In genomic region chr1:113389356-113389952, GRCh38 we compare ENCODE assay signal across 8 cellular contexts. TPM values are rescaled to one million over a fixed set of nuclear protein-coding genes. Genes with fewer than 3 reads are reported as not detected.
A peak's percentile ranks its signal among the peaks of the same experiment; 100 is the strongest.
DNase-seq lines count a peak whose midpoint lies in the region; ATAC-seq and TF ChIP-seq lines count a peak whose summit lies in the region.

No MANE protein-coding gene starts in this region.

- ATAC-seq in CD8-positive, alpha-beta T cell: no peak
- ATAC-seq in esophagus mucosa: no peak

- H3K27ac Mint-ChIP-seq in CD8-positive, alpha-beta T cell: peak overlapping the region; percentile 11
- H3K27ac Mint-ChIP-seq in neural progenitor cell: peak overlapping the region; percentile 16

- peak overlapping the region; percentile 97 for H3K4me3 ChIP-seq in CD8-positive, alpha-beta T cell (ENCODE audit: low read depth, low read length)
- H3K4me3 ChIP-seq in duodenal mucosa (ENCODE audit: low read depth in 1 of 2, low read length in 2 of 2) (peak overlapping the region; percentile 85 to 86), neural progenitor cell (peak overlapping the region; percentile 97)

- H3K9me3 Mint-ChIP-seq in CD8-positive, alpha-beta T cell: peaks cover 4% of the 10 kb centered on the region
- peaks cover 3% of the 10 kb centered on the region for H3K9me3 Mint-ChIP-seq in neural progenitor cell

- no peaks in the 10 kb centered on the region for H3K36me3 ChIP-seq in CD8-positive, alpha-beta T cell (ENCODE audit: insufficient read depth, low read length)
- no peaks in the 10 kb centered on the region for H3K36me3 ChIP-seq in duodenal mucosa (ENCODE audit: control insufficient read depth in 1 of 2, insufficient read depth in 2 of 2, low read length in 2 of 2)
- no peaks in the 10 kb centered on the region for H3K36me3 ChIP-seq in neural progenitor cell

- H3K4me1 Mint-ChIP-seq in CD8-positive, alpha-beta T cell (ENCODE audit: low read depth): peaks cover 24% of the 10 kb centered on the region
- H3K4me1 Mint-ChIP-seq in neural progenitor cell: peaks cover 26% of the 10 kb centered on the region

- peak in 1 of 7 experiments; percentile 11 for DNase-seq in CD8-positive, alpha-beta T cell
- peak; percentile 30 for DNase-seq in NCI-H526 treated with DMSO at 0.1 percent for 48 hours (lab: John Stamatoyannopoulos, UW)
- DNase-seq in neural progenitor cell (ENCODE audit: low spot score): no peak
- no peak for DNase-seq in GOT3 (lab: John Stamatoyannopoulos, UW)
- no peak for DNase-seq in NCI-H2081 treated with DMSO at 0.1 percent for 48 hours (lab: John Stamatoyannopoulos, UW)
- no peak for DNase-seq in GF-D8 (lab: John Stamatoyannopoulos, UW)

- H3K4me3 Mint-ChIP-seq in CD8-positive, alpha-beta T cell: peak overlapping the region; percentile 95
- H3K4me3 Mint-ChIP-seq in neural progenitor cell: peak overlapping the region; percentile 86

- H3K9ac ChIP-seq in duodenal mucosa (ENCODE audit: low read depth in 1 of 2, low read length in 2 of 2) (peak overlapping the region; percentile 74 to 77), neural progenitor cell (peak overlapping the region; percentile 20)

- H3K36me3 Mint-ChIP-seq in CD8-positive, alpha-beta T cell: peaks cover 3% of the 10 kb centered on the region
- no peaks in the 10 kb centered on the region for H3K36me3 Mint-ChIP-seq in neural progenitor cell

- peak overlapping the region; percentile 95 for H2AFZ ChIP-seq in neural progenitor cell (replicated peaks)

- POLR2A ChIA-PET in CD8-positive, alpha-beta T cell (lab: Charles Lee): no interaction called here

- H3K9me3 ChIP-seq in CD8-positive, alpha-beta T cell (ENCODE audit: low read length): no peaks in the 10 kb centered on the region
- H3K9me3 ChIP-seq in duodenal mucosa (ENCODE audit: control insufficient read depth in 1 of 2, low read length in 2 of 2): no peaks in the 10 kb centered on the region
- H3K9me3 ChIP-seq in neural progenitor cell (ENCODE audit: low read depth): no peaks in the 10 kb centered on the region

- peaks cover 12% of the 10 kb centered on the region for H3K27me3 Mint-ChIP-seq in CD8-positive, alpha-beta T cell (ENCODE audit: low read depth)
- peaks cover 17% of the 10 kb centered on the region for H3K27me3 Mint-ChIP-seq in neural progenitor cell (ENCODE audit: insufficient read depth, low read depth)

- intact Hi-C loops in CD8-positive, alpha-beta T cell (cut with DNase I, micrococcal nuclease): loop anchor here in 1 of 2 experiments (10.0 kb wide), 1 partner anchor 1395 kb away; the partner anchor contains the start of gene SIKE1

- peaks cover 13% of the 10 kb centered on the region for H3K4me1 ChIP-seq in CD8-positive, alpha-beta T cell (ENCODE audit: insufficient read depth, low read length)
- peaks cover 0 to 17% of the 10 kb centered on the region in 2 donors for H3K4me1 ChIP-seq in duodenal mucosa (ENCODE audit: control insufficient read depth in 1 of 2, insufficient read depth in 2 of 2, low read length in 2 of 2)
- H3K4me1 ChIP-seq in neural progenitor cell: peaks cover 8% of the 10 kb centered on the region

- H3K27ac ChIP-seq in CD8-positive, alpha-beta T cell (ENCODE audit: low read depth, low read length): peak overlapping the region; percentile 30
- H3K27ac ChIP-seq in duodenal mucosa (ENCODE audit: low read depth, low read length): peak overlapping the region; percentile 74
- H3K27ac ChIP-seq in neural progenitor cell: no peak overlapping the region

- peaks cover 27% of the 10 kb centered on the region for H4K20me1 ChIP-seq in neural progenitor cell (ENCODE audit: low read depth)

- H3K4me2 ChIP-seq in neural progenitor cell: peak overlapping the region; percentile 87

- no peak for TF ChIP-seq CTCF in CD8-positive, alpha-beta T cell (IDR thresholded peaks at IDR 0.05)
- TF ChIP-seq CTCF in neural progenitor cell (IDR thresholded peaks at IDR 0.05): no peak

- CTCF ChIA-PET in CD8-positive, alpha-beta T cell (lab: Charles Lee): interaction anchor here (1.0 to 1.1 kb wide), 2 partner anchors 32 to 673 kb away, joined by 3 to 4 read pairs; no protein-coding TSS in a partner anchor

- H3F3A ChIP-seq in neural progenitor cell (ENCODE audit: low read depth): peaks cover 15% of the 10 kb centered on the region

- no peaks in the 10 kb centered on the region for H3K27me3 ChIP-seq in CD8-positive, alpha-beta T cell (ENCODE audit: insufficient read depth, low read length)
- no peaks in the 10 kb centered on the region for H3K27me3 ChIP-seq in duodenal mucosa (ENCODE audit: control insufficient read depth in 1 of 2, insufficient read depth in 2 of 2, low read length in 2 of 2)
- H3K27me3 ChIP-seq in neural progenitor cell: peaks cover 9% of the 10 kb centered on the region

- peaks cover 36% of the 10 kb centered on the region for H3K79me2 ChIP-seq in neural progenitor cell (ENCODE audit: low read depth)

RNA-seq across cellular contexts. Expression of gene MAGI3, which starts 0.9 kb away (rescaled TPM):
- total RNA-seq in CD8-positive, alpha-beta T cell: 1 to 10 TPM; 1.7 to 3.2 TPM
- 20.9 and 26.9 TPM in 2 replicates for total RNA-seq in neural progenitor cell (ENCODE audit: low replicate concordance)
- 16.5 TPM for total RNA-seq in esophagus mucosa
